Comparison of ENCODE assay signal across 22 cellular contexts in genomic region chr17:72295916-72296315, GRCh38.
"Had no signal": no experiment of that assay in that cellular context is flagged by ENCODE, and none has a peak within 500 bp of the region (broad histone marks: within the 10 kb centered on the region; RNA-seq: fewer than 3 reads in every experiment).

No MANE protein-coding gene starts in this region.

- FAIRE-seq: frontal cortex had no signal

- H3K4me2 ChIP-seq: neural progenitor cell had no signal

- ATAC-seq: heart left ventricle; left lung; lower lobe of right lung; natural killer cell treated with Interleukin-12 subunit alpha and Interleukin-12 subunit beta and Interleukin-15 and Interleukin-18, amount 100 ng/mL, for 72 hours had no signal

- H3K27ac ChIP-seq: colonic mucosa, heart left ventricle, left lung, lower lobe of right lung, neural progenitor cell, ovary, right atrium auricular region, sigmoid colon, tibial artery, upper lobe of left lung, vagina had no signal

- H3K4me3 ChIP-seq: colonic mucosa, heart left ventricle, left lung, lower lobe of right lung, neural progenitor cell, ovary, right atrium auricular region, sigmoid colon, skin epidermis, tibial artery, upper lobe of left lung, vagina had no signal

- H3K9ac ChIP-seq: neural progenitor cell had no signal

- H3K36me3 ChIP-seq: colonic mucosa, heart left ventricle, left lung, lower lobe of right lung, neural progenitor cell, ovary, right atrium auricular region, sigmoid colon, tibial artery, upper lobe of left lung, vagina had no signal

- H3K9me3 ChIP-seq: colonic mucosa, heart left ventricle, left lung, lower lobe of right lung, ovary, right atrium auricular region, sigmoid colon, tibial artery, upper lobe of left lung, vagina had no signal

- DNase-seq: colonic mucosa; dermis blood vessel endothelial cell; erythroblast; heart left ventricle; hippocampal formation; islet precursor cell; left lung; lower lobe of right lung; midbrain; nucleus accumbens; ovary; sigmoid colon; stimulated activated CD4-positive, alpha-beta T cell treated with anti-CD3 and anti-CD28 coated beads, Interleukin-2, amount 100 ng/mL, for 24 hours; stimulated activated naive CD4-positive, alpha-beta T cell treated with Interleukin-2 at 50 U/mL for 16 hours; tibial artery; upper lobe of left lung had no signal

- H3K27me3 ChIP-seq: colonic mucosa, neural progenitor cell, ovary, right atrium auricular region, sigmoid colon, upper lobe of left lung, vagina had no signal

- H3K4me1 ChIP-seq: colonic mucosa, left lung, lower lobe of right lung, neural progenitor cell, sigmoid colon, upper lobe of left lung, vagina had no signal

- H2AFZ ChIP-seq: neural progenitor cell had no signal
